14 cellular contexts compared by ENCODE assay signal in the genomic region with DNA sequence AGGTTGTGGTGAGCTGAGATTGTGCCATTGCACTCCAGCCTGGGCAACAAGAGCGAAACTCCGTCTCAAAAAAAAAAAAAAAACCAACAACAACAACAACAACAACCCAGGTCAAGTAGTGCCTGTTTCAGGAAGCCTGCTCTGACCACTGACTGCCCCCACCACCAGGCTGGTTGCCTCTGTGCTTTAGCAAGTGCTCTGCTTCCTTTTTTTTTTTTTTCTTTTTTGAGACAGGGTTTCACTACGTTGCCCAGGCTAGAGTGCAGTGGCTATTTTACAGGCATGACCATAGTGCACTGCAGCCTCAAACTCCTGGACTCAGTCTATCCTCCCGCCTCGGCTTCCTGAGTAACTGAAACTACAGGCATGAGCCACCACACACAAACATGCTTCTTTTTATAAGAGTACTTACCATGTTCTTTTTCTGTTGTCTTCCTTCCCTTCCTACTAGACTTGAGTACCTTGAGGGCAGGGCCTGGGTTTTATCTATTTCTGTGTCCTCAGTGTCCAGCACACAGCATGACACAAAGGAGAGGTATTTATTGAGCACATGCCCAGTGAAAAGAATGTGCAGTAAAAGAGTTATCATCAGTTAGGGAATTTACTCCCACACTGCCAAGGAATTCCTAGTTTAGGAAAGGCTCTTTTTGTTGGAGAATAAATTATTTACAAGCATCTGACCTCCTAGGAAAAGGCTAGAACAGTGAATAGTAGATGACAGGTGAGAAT. TPM values are rescaled to one million over a fixed set of nuclear protein-coding genes. Genes with fewer than 3 reads are reported as not detected.
A peak's percentile ranks its signal among the peaks of the same experiment; 100 is the strongest.
DNase-seq lines count a peak whose midpoint lies in the region; ATAC-seq, FAIRE-seq and TF ChIP-seq lines count a peak whose summit lies in the region.
"Had no signal": no experiment of that assay in that cellular context is flagged by ENCODE, and none has a peak within 500 bp of the region (broad histone marks: within the 10 kb centered on the region; RNA-seq: fewer than 3 reads in every experiment).

No MANE protein-coding gene starts in this region.

- no peaks in the 10 kb centered on the region for H3K27me3 Mint-ChIP-seq in astrocyte (ENCODE audit: low read depth, unreplicated experiment)

- peak; percentile 84 for DNase-seq in AG08395 (ENCODE audit: low spot score)
- DNase-seq in HTR-8/SVneo (ENCODE audit: insufficient read length, low spot score) = peak; percentile 54
- DNase-seq in astrocyte (ENCODE audit: low read depth) = peak; percentile 91
- peak; percentile 71 for DNase-seq in lower lobe of right lung
- DNase-seq in activated CD4-positive, alpha-beta T cell treated with anti-CD3 and anti-CD28 coated beads, Interleukin-2, amount 50 U/mL, for 1 hour = no peak
- DNase-seq in caudate nucleus (lab: John Stamatoyannopoulos, UW) = no peak
- DNase-seq: CD4-positive, alpha-beta memory T cell; H7; NCI-H446 treated with DMSO at 0.1 percent for 48 hours; stimulated activated CD4-positive, alpha-beta T cell treated with anti-CD3 and anti-CD28 coated beads, Interleukin-1b, Interleukin-23, amount 100 ng/mL, for 48 hours had no signal

- no peak overlapping the region for H3K27ac Mint-ChIP-seq in astrocyte (ENCODE audit: unreplicated experiment)

- H3K9me3 ChIP-seq in astrocyte (ENCODE audit: insufficient read depth, low read depth, low read length) (no peaks in the 10 kb centered on the region), lower lobe of right lung (no peaks in the 10 kb centered on the region)

- peak; percentile 31 to 49 for ATAC-seq in lower lobe of right lung
- no peak for ATAC-seq in GM19463 (IDR thresholded peaks at IDR 0.05; ENCODE audit: unreplicated experiment)
- ATAC-seq in GM19397 (IDR thresholded peaks at IDR 0.05; ENCODE audit: unreplicated experiment) = no peak

- FAIRE-seq in HTR-8/SVneo (lab: Jason Lieb, UNC) (peak; percentile 26), astrocyte (lab: Jason Lieb, UNC) (peak; percentile 41)
- FAIRE-seq: GM18507 had no signal

- H3K4me1 Mint-ChIP-seq in astrocyte (ENCODE audit: low read depth, unreplicated experiment) = peaks cover 16% of the 10 kb centered on the region

- H3K4me1 ChIP-seq in astrocyte (ENCODE audit: insufficient read depth, low read length) (peaks cover 9% of the 10 kb centered on the region), lower lobe of right lung (peaks cover 11% of the 10 kb centered on the region)

- no peaks in the 10 kb centered on the region for H3K79me2 ChIP-seq in astrocyte (ENCODE audit: insufficient read depth, low read length)

- H3K9ac ChIP-seq in astrocyte (ENCODE audit: low read length) = no peak overlapping the region

- intact Hi-C loops in lower lobe of right lung (cut with DNase I) = no loop called here

- TF ChIP-seq CTCF in astrocyte (IDR thresholded peaks at IDR 0.05; ENCODE audit: insufficient read depth, low read depth, low read length) (no peak), lower lobe of right lung (IDR thresholded peaks at IDR 0.05) (no peak)

- H3K27me3 ChIP-seq in astrocyte (ENCODE audit: insufficient read depth, low read length) = no peaks in the 10 kb centered on the region
- H3K27me3 ChIP-seq in lower lobe of right lung (ENCODE audit: low read depth) = no peaks in the 10 kb centered on the region

- peaks cover 2% of the 10 kb centered on the region for H3K36me3 Mint-ChIP-seq in astrocyte (ENCODE audit: low read depth, unreplicated experiment)
- H3K36me3 Mint-ChIP-seq: CD4-positive, alpha-beta memory T cell had no signal

- H3K9me3 Mint-ChIP-seq in astrocyte (ENCODE audit: unreplicated experiment) = peaks cover 4% of the 10 kb centered on the region
- H3K9me3 Mint-ChIP-seq: CD4-positive, alpha-beta memory T cell had no signal

- H3K4me2 ChIP-seq in astrocyte (ENCODE audit: low read length) = peak overlapping the region; percentile 55

- H3K4me3 ChIP-seq in astrocyte (ENCODE audit: insufficient read depth, low read depth, low read length) = no peak overlapping the region
- no peak overlapping the region for H3K4me3 ChIP-seq in lower lobe of right lung
- H3K4me3 ChIP-seq: lung had no signal

- H4K20me1 ChIP-seq in astrocyte (ENCODE audit: insufficient read depth, low read length) = no peaks in the 10 kb centered on the region

- H3K36me3 ChIP-seq in astrocyte (ENCODE audit: insufficient read depth, low read length) (no peaks in the 10 kb centered on the region), lower lobe of right lung (no peaks in the 10 kb centered on the region)

- no peak overlapping the region for H3K27ac ChIP-seq in astrocyte (ENCODE audit: low read depth, low read length)
- peak overlapping the region; percentile 9 for H3K27ac ChIP-seq in lower lobe of right lung
- no peak overlapping the region for H3K27ac ChIP-seq in caudate nucleus (ENCODE audit: low read depth, low read length)

- no peak overlapping the region for H3K4me3 Mint-ChIP-seq in astrocyte (ENCODE audit: unreplicated experiment)
- H3K4me3 Mint-ChIP-seq: CD4-positive, alpha-beta memory T cell had no signal

- H2AFZ ChIP-seq in astrocyte (ENCODE audit: low read depth, low read length) = no peak overlapping the region

RNA-seq across cellular contexts. Expression of a gene that starts 9.9 kb away (rescaled TPM):
- 18.4 and 19.4 TPM in 2 replicates for total RNA-seq in astrocyte
- total RNA-seq in lower lobe of right lung = 14.4 TPM

RNA-seq across cellular contexts. Expression of a gene that starts 18.2 kb away (rescaled TPM):
- total RNA-seq in astrocyte = 20.4 and 22.1 TPM in 2 replicates
- 30.6 TPM for total RNA-seq in lower lobe of right lung

Comparison
In these comparisons a context has a peak if more than half of its experiments do, and no peak if none do; other contexts are left out.
1. DNase-seq: peak in AG08395 (single experiment), HTR-8/SVneo (single experiment), astrocyte (single experiment) and lower lobe of right lung (single experiment); none in activated CD4-positive, alpha-beta T cell treated with anti-CD3 and anti-CD28 coated beads, Interleukin-2, amount 50 U/mL, for 1 hour (single experiment) and caudate nucleus (0 of 61).
2. ATAC-seq: peak in lower lobe of right lung (2 of 2); none in GM19463 (single experiment) and GM19397 (single experiment).